16 cellular contexts compared by ENCODE assay signal in genomic region chr6:110331383-110331782, GRCh38. TPM values are rescaled to one million over a fixed set of nuclear protein-coding genes. Genes with fewer than 3 reads are reported as not detected.
"Had no signal": no experiment of that assay in that cellular context is flagged by ENCODE, and none has a peak within 500 bp of the region (broad histone marks: within the 10 kb centered on the region; RNA-seq: fewer than 3 reads in every experiment).

No MANE protein-coding gene starts in this region.

- H3K4me3 Mint-ChIP-seq: activated T-cell treated with anti-CD3 and anti-CD28 coated beads, Interleukin-2, amount 50 U/mL, for 4 hours; memory B cell; neural crest cell; stimulated activated effector memory CD8-positive, alpha-beta T cell treated with anti-CD3 and anti-CD28 coated beads, Interleukin-12 subunit alpha, Interleukin-12 subunit beta, amount 100 ng/mL, for 72 hours; T-helper 1 cell treated with Interleukin-12 subunit alpha and Interleukin-12 subunit beta and Interleukin-4 antibody, amounts not matched to agents 30 μg/mL and 1 μg/mL, for 36 hours had no signal

- DNase-seq: activated CD4-positive, CD25-positive, alpha-beta regulatory T cell; activated effector memory CD4-positive, alpha-beta T cell treated with anti-CD3 and anti-CD28 coated beads, Interleukin-2, amount 50 U/mL, for 16 hours; activated T-cell treated with anti-CD3 and anti-CD28 coated beads, Interleukin-2, amount 50 U/mL, for 4 hours; amygdala; foreskin melanocyte; kidney; left ventricle myocardium inferior; pancreas; small intestine had no signal

- ATAC-seq: activated naive CD4-positive, alpha-beta T cell treated with anti-CD3 and anti-CD28 coated beads, Interleukin-2, amount 50 U/mL, for 72 hours; activated T-cell treated with anti-CD3 and anti-CD28 coated beads, Interleukin-2, amount 50 U/mL, for 4 hours; pancreas; stimulated activated effector memory CD8-positive, alpha-beta T cell treated with anti-CD3 and anti-CD28 coated beads, Interleukin-12 subunit alpha, Interleukin-12 subunit beta, amount 100 ng/mL, for 72 hours had no signal

- H3K27ac ChIP-seq: left ventricle myocardium inferior, tibial nerve had no signal

- H3K9me3 Mint-ChIP-seq: activated naive CD4-positive, alpha-beta T cell treated with anti-CD3 and anti-CD28 coated beads, Interleukin-2, amount 50 U/mL, for 72 hours; activated T-cell treated with anti-CD3 and anti-CD28 coated beads, Interleukin-2, amount 50 U/mL, for 4 hours; memory B cell; neural crest cell; stimulated activated effector memory CD8-positive, alpha-beta T cell treated with anti-CD3 and anti-CD28 coated beads, Interleukin-12 subunit alpha, Interleukin-12 subunit beta, amount 100 ng/mL, for 72 hours; T-helper 1 cell treated with Interleukin-12 subunit alpha and Interleukin-12 subunit beta and Interleukin-4 antibody, amounts not matched to agents 30 μg/mL and 1 μg/mL, for 36 hours had no signal

- H3K27ac Mint-ChIP-seq: activated naive CD4-positive, alpha-beta T cell treated with anti-CD3 and anti-CD28 coated beads, Interleukin-2, amount 50 U/mL, for 72 hours; memory B cell; stimulated activated effector memory CD8-positive, alpha-beta T cell treated with anti-CD3 and anti-CD28 coated beads, Interleukin-12 subunit alpha, Interleukin-12 subunit beta, amount 100 ng/mL, for 72 hours; T-helper 1 cell treated with Interleukin-12 subunit alpha and Interleukin-12 subunit beta and Interleukin-4 antibody, amounts not matched to agents 30 μg/mL and 1 μg/mL, for 36 hours had no signal

- H3K36me3 ChIP-seq: left ventricle myocardium inferior, pancreas, tibial nerve had no signal

- H3K9me3 ChIP-seq: left ventricle myocardium inferior, pancreas, tibial nerve had no signal

- H3K4me1 Mint-ChIP-seq: memory B cell; stimulated activated effector memory CD8-positive, alpha-beta T cell treated with anti-CD3 and anti-CD28 coated beads, Interleukin-12 subunit alpha, Interleukin-12 subunit beta, amount 100 ng/mL, for 72 hours had no signal

- H3K36me3 Mint-ChIP-seq: activated naive CD4-positive, alpha-beta T cell treated with anti-CD3 and anti-CD28 coated beads, Interleukin-2, amount 50 U/mL, for 72 hours; memory B cell; stimulated activated effector memory CD8-positive, alpha-beta T cell treated with anti-CD3 and anti-CD28 coated beads, Interleukin-12 subunit alpha, Interleukin-12 subunit beta, amount 100 ng/mL, for 72 hours had no signal

- H3K4me3 ChIP-seq: left ventricle myocardium inferior, pancreas, tibial nerve had no signal

- H3K27me3 ChIP-seq: pancreas, tibial nerve had no signal

RNA-seq across cellular contexts. Expression of gene METTL24, which starts 26.8 kb away (rescaled TPM):
- total RNA-seq: activated naive CD4-positive, alpha-beta T cell treated with anti-CD3 and anti-CD28 coated beads, Interleukin-2, amount 50 U/mL, for 72 hours; activated T-cell treated with anti-CD3 and anti-CD28 coated beads, Interleukin-2, amount 50 U/mL, for 4 hours; bronchial epithelial cell had no signal
